Comparison of ENCODE assay signal across 35 cellular contexts in genomic region chr15:47157827-47158226, GRCh38.
"Had no signal": no experiment of that assay in that cellular context is flagged by ENCODE, and none has a peak within 500 bp of the region (broad histone marks: within the 10 kb centered on the region; RNA-seq: fewer than 3 reads in every experiment).

No MANE protein-coding gene starts in this region.

- FAIRE-seq: astrocyte, bronchial epithelial cell had no signal

- H3K9me3 ChIP-seq: adrenal gland, ascending aorta, body of pancreas, breast epithelium had no signal

- H3K36me3 ChIP-seq: adrenal gland, ascending aorta, brain microvascular endothelial cell, breast epithelium, cardiac muscle cell had no signal

- DNase-seq: activated effector memory CD4-positive, alpha-beta T cell treated with anti-CD3 and anti-CD28 coated beads, Interleukin-2, amount 50 U/mL, for 16 hours; activated effector memory CD4-positive, alpha-beta T cell treated with Interleukin-2 at 50 U/mL for 16 hours; activated gamma-delta T cell; activated gamma-delta T cell treated with Interleukin-2 at 50 U/mL for 16 hours; activated naive CD4-positive, alpha-beta T cell; activated naive CD4-positive, alpha-beta T cell treated with anti-CD3 and anti-CD28 coated beads for 36 hours; activated naive CD4-positive, alpha-beta T cell treated with anti-CD3 and anti-CD28 coated beads, Interleukin-2, amount 10 ng/mL, durations not matched to agents 7 days and 5 days; activated naive CD4-positive, alpha-beta T cell treated with anti-CD3 and anti-CD28 coated beads, Interleukin-2, amount 50 U/mL, for 16 hours; activated naive CD4-positive, alpha-beta T cell treated with Interleukin-2 at 50 U/mL for 16 hours; activated naive CD8-positive, alpha-beta T cell treated with anti-CD3 and anti-CD28 coated beads for 36 hours; activated naive CD8-positive, alpha-beta T cell treated with anti-CD3 and anti-CD28 coated beads, Interleukin-2, amount 10 ng/mL, durations not matched to agents 7 days and 5 days; activated naive CD8-positive, alpha-beta T cell treated with anti-CD3 and anti-CD28 coated beads, Interleukin-2, amount 50 U/mL, for 24 hours; activated T-cell treated with anti-CD3 and anti-CD28 coated beads for 4 hours; activated T-cell treated with anti-CD3 and anti-CD28 coated beads, Interleukin-2, amount 50 U/mL, for 1 hour; activated T-cell treated with anti-CD3 and anti-CD28 coated beads, Interleukin-2, amount 50 U/mL, for 24 hours; activated T-cell treated with anti-CD3 and anti-CD28 coated beads, Interleukin-2, amount 50 U/mL, for 4 hours; activated T-cell treated with anti-CD3 and anti-CD28 coated beads, Interleukin-2, amount 50 U/mL, for 48 hours; activated T-cell treated with anti-CD3 and anti-CD28 coated beads, Interleukin-2, amount 50 U/mL, for 72 hours; adrenal gland; amniotic stem cell; amygdala; anterior cingulate cortex; aorta; body of pancreas; brain microvascular endothelial cell; caudate nucleus; central memory CD4-positive, alpha-beta T cell; cerebellar nuclear complex had no signal

- H3K27me3 ChIP-seq: adrenal gland, ascending aorta, body of pancreas, brain microvascular endothelial cell, breast epithelium, cardiac muscle cell had no signal

- ATAC-seq: activated naive CD4-positive, alpha-beta T cell treated with anti-CD3 and anti-CD28 coated beads, Interleukin-2, amount 50 U/mL, for 72 hours; activated naive CD8-positive, alpha-beta T cell treated with anti-CD3 and anti-CD28 coated beads, Interleukin-2, amount 50 U/mL, for 24 hours; activated T-cell treated with anti-CD3 and anti-CD28 coated beads, Interleukin-2, amount 50 U/mL, for 4 hours; activated T-cell treated with anti-CD3 and anti-CD28 coated beads, Interleukin-2, amount 50 U/mL, for 72 hours; activated T-helper 17 cell treated with anti-CD3 and anti-CD28 coated beads, Interleukin-2, amount 50 U/mL, for 72 hours; body of pancreas had no signal

- H3K4me1 ChIP-seq: adrenal gland, ascending aorta, body of pancreas, breast epithelium had no signal

- H3K27ac ChIP-seq: adrenal gland, ascending aorta, brain microvascular endothelial cell, breast epithelium, cardiac muscle cell had no signal

- H3K4me3 ChIP-seq: adrenal gland, ascending aorta, body of pancreas, breast epithelium, cardiac muscle cell had no signal
